ENCODE assay signal across 8 cellular contexts in the genomic region with DNA sequence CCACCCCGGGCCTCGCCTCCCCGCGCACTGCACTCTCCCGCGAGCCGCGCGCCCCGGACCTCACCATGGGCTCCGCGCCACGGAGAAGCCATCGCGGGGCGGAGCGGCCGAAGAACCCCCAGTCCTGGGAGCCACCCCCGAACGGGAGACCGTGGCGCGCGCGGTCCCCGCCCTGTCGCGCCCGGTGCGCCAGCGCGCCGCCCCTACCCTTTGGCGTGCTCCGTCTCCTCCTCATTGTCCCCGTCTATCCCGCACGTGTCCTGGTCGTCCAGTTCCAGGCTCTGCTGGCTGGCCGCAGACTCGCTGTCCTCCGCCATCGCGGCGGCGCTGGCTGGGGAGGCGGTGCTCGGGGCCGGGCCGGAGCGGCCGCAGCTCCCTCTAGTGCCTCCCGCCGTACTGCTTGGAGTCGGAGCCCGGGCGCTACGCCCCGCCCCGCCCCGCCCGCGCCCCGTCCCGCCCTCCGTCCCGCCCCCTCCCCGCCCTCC. TPM values are rescaled to one million over a fixed set of nuclear protein-coding genes. Genes with fewer than 3 reads are reported as not detected.
A peak's percentile ranks its signal among the peaks of the same experiment; 100 is the strongest.
DNase-seq lines count a peak whose midpoint lies in the region; ATAC-seq and TF ChIP-seq lines count a peak whose summit lies in the region.

A gene (minus strand): TSS at position 398 of the 485 bp plus-strand sequence. CDS start 81 bp downstream, at position 317.

- H3K4me3 Mint-ChIP-seq in activated naive CD4-positive, alpha-beta T cell treated with anti-CD3 and anti-CD28 coated beads, Interleukin-2, amount 50 U/mL, for 24 hours, result peak within 1 kb of the TSS; percentile 94

- H2BK120ac ChIP-seq in trophoblast cell (ENCODE audit: insufficient read depth, low read length, poor library complexity), result no peak within 1 kb of the TSS

- H3K4me3 ChIP-seq in heart left ventricle, result peak within 1 kb of the TSS; percentile 61 to 99 (median 93)
- peak within 1 kb of the TSS; percentile 96 for H3K4me3 ChIP-seq in trophoblast cell (ENCODE audit: low read depth, low read length)

- peaks cover 76% of the 10 kb centered on the region for H3K4me1 Mint-ChIP-seq in activated naive CD4-positive, alpha-beta T cell treated with anti-CD3 and anti-CD28 coated beads, Interleukin-2, amount 50 U/mL, for 24 hours

- H4K12ac ChIP-seq in trophoblast cell (ENCODE audit: low read depth, low read length), result peak within 1 kb of the TSS; percentile 37

- no peaks in the 10 kb centered on the region for H3K27me3 ChIP-seq in heart left ventricle
- no peaks in the 10 kb centered on the region for H3K27me3 ChIP-seq in trophoblast cell (ENCODE audit: insufficient read depth, low read length)

- H3K27ac Mint-ChIP-seq in activated naive CD4-positive, alpha-beta T cell treated with anti-CD3 and anti-CD28 coated beads, Interleukin-2, amount 50 U/mL, for 24 hours, result peak within 1 kb of the TSS; percentile 98

- peak within 1 kb of the TSS; percentile 28 for H2BK5ac ChIP-seq in trophoblast cell (ENCODE audit: low read depth, low read length, poor library complexity)

- peak; percentile 83 for ATAC-seq in HG03159 (IDR thresholded peaks at IDR 0.05; ENCODE audit: unreplicated experiment)
- peak; percentile 72 to 92 (median 87) for ATAC-seq in heart left ventricle

- peak; percentile 71 for DNase-seq in DMS114 treated with DMSO at 0.1 percent for 48 hours (lab: John Stamatoyannopoulos, UW; ENCODE audit: unreplicated experiment)
- DNase-seq in NCI-H345 treated with DMSO at 0.1 percent for 48 hours (lab: John Stamatoyannopoulos, UW; ENCODE audit: unreplicated experiment), result peak; percentile 44
- DNase-seq in heart left ventricle, result peak in 3 of 5 donors; percentile 89 to 94 (median 93)
- peak; percentile 81 to 88 for DNase-seq in trophoblast cell
- DNase-seq in activated CD4-positive, alpha-beta T cell treated with anti-CD3 and anti-CD28 coated beads, Interleukin-2, amount 50 U/mL, for 48 hours, result no peak

- no peaks in the 10 kb centered on the region for H3K79me2 ChIP-seq in trophoblast cell (ENCODE audit: control insufficient read depth, insufficient read depth, low read length, poor library complexity)

- H3K23ac ChIP-seq in trophoblast cell (ENCODE audit: low read length), result no peak within 1 kb of the TSS

- peak within 1 kb of the TSS; percentile 49 for H4K8ac ChIP-seq in trophoblast cell (ENCODE audit: low read depth, low read length)

- peak within 1 kb of the TSS; percentile 13 to 97 (median 90) for H3K27ac ChIP-seq in heart left ventricle
- peak within 1 kb of the TSS; percentile 9 for H3K27ac ChIP-seq in trophoblast cell (ENCODE audit: low read depth, low read length)

- H3K9ac ChIP-seq in trophoblast cell (ENCODE audit: low read length), result peak within 1 kb of the TSS; percentile 67

- H2AFZ ChIP-seq in trophoblast cell (ENCODE audit: insufficient read depth, low read length, poor library complexity), result peak within 1 kb of the TSS; percentile 85

- H3K4me2 ChIP-seq in trophoblast cell (ENCODE audit: low read length), result peak within 1 kb of the TSS; percentile 91

- H3K79me1 ChIP-seq in trophoblast cell (ENCODE audit: low read length), result peaks cover 5% of the 10 kb centered on the region

- TF ChIP-seq CTCF in heart left ventricle (IDR thresholded peaks at IDR 0.05), result peak; percentile 23 to 78 (median 38)

- H3K14ac ChIP-seq in trophoblast cell (ENCODE audit: low read length), result peak within 1 kb of the TSS; percentile 46

- peak; percentile 76 for TF ChIP-seq POLR2A in GM19099 (IDR thresholded peaks at IDR 0.05; ENCODE audit: extremely low read depth, insufficient read length, low read depth)
- TF ChIP-seq POLR2A in heart left ventricle (IDR thresholded peaks at IDR 0.05), result peak; percentile 88 to 97

- H3K4me1 ChIP-seq in heart left ventricle (peaks cover 3 to 44% (median 26%) of the 10 kb centered on the region in 12 donors), trophoblast cell (ENCODE audit: control insufficient read depth in 1 of 2, insufficient read depth in 2 of 2, low read length in 2 of 2) (peaks cover 7 to 10% of the 10 kb centered on the region in 2 experiments)

- H3K36me3 ChIP-seq in heart left ventricle, result no peaks in the 10 kb centered on the region
- H3K36me3 ChIP-seq in trophoblast cell (ENCODE audit: control insufficient read depth in 1 of 2, insufficient read depth in 2 of 2, low read length in 2 of 2), result no peaks in the 10 kb centered on the region

- H3K4ac ChIP-seq in trophoblast cell (ENCODE audit: low read depth, low read length), result no peak within 1 kb of the TSS

- H2BK12ac ChIP-seq in trophoblast cell (ENCODE audit: low read length), result peak within 1 kb of the TSS; percentile 13

- H2AK5ac ChIP-seq in trophoblast cell (ENCODE audit: low read length), result no peak within 1 kb of the TSS

- peak within 1 kb of the TSS; percentile 56 for H3K18ac ChIP-seq in trophoblast cell (ENCODE audit: low read length)

- no peaks in the 10 kb centered on the region for H3K27me3 Mint-ChIP-seq in activated naive CD4-positive, alpha-beta T cell treated with anti-CD3 and anti-CD28 coated beads, Interleukin-2, amount 50 U/mL, for 24 hours

- 0 to 1% (median 0%) methylated on average over 3 to 68 of the region's 68 CpGs for WGBS in heart left ventricle, 4 donors
- WGBS in trophoblast cell (ENCODE audit: extremely low coverage, insufficient coverage, insufficient read length), result no CpG with 5 or more reads among the region's 68 CpGs

- intact Hi-C loops in heart left ventricle (cut with DNase I), result loop anchor here in 4 of 10 donors (2.0 to 5.0 kb wide), 5 partner anchors 34 to 211 kb away; a partner anchor contains a TSS

- no peaks in the 10 kb centered on the region for H3K9me3 ChIP-seq in heart left ventricle
- no peaks in the 10 kb centered on the region for H3K9me3 ChIP-seq in trophoblast cell (ENCODE audit: insufficient read depth, low read depth, low read length)

- peak within 1 kb of the TSS; percentile 20 for H4K91ac ChIP-seq in trophoblast cell (ENCODE audit: low read depth, low read length)

- peaks cover 2% of the 10 kb centered on the region for H3K36me3 Mint-ChIP-seq in activated naive CD4-positive, alpha-beta T cell treated with anti-CD3 and anti-CD28 coated beads, Interleukin-2, amount 50 U/mL, for 24 hours

- no peaks in the 10 kb centered on the region for H3K9me3 Mint-ChIP-seq in activated naive CD4-positive, alpha-beta T cell treated with anti-CD3 and anti-CD28 coated beads, Interleukin-2, amount 50 U/mL, for 24 hours

RNA-seq across cellular contexts. Expression of the gene that starts here (rescaled TPM):
- total RNA-seq in heart left ventricle, result 10 to 100 TPM; 11.6 to 19.0 (median 13.2) TPM
- polyA plus RNA-seq in heart left ventricle, result 1 to 10 TPM; 6.7 to 8.0 TPM
- 5.7 and 5.9 TPM in 2 replicates for polyA plus RNA-seq in trophoblast cell (2013)

Comparison
In these comparisons a context has a peak if more than half of its experiments do, and no peak if none do; other contexts are left out.
1. DNase-seq: peak in DMS114 treated with DMSO at 0.1 percent for 48 hours (single experiment), NCI-H345 treated with DMSO at 0.1 percent for 48 hours (single experiment), heart left ventricle (3 of 5) and trophoblast cell (2 of 2); none in activated CD4-positive, alpha-beta T cell treated with anti-CD3 and anti-CD28 coated beads, Interleukin-2, amount 50 U/mL, for 48 hours (0 of 2).